ENCODE assay signal across 8 cellular contexts in the genomic region with DNA sequence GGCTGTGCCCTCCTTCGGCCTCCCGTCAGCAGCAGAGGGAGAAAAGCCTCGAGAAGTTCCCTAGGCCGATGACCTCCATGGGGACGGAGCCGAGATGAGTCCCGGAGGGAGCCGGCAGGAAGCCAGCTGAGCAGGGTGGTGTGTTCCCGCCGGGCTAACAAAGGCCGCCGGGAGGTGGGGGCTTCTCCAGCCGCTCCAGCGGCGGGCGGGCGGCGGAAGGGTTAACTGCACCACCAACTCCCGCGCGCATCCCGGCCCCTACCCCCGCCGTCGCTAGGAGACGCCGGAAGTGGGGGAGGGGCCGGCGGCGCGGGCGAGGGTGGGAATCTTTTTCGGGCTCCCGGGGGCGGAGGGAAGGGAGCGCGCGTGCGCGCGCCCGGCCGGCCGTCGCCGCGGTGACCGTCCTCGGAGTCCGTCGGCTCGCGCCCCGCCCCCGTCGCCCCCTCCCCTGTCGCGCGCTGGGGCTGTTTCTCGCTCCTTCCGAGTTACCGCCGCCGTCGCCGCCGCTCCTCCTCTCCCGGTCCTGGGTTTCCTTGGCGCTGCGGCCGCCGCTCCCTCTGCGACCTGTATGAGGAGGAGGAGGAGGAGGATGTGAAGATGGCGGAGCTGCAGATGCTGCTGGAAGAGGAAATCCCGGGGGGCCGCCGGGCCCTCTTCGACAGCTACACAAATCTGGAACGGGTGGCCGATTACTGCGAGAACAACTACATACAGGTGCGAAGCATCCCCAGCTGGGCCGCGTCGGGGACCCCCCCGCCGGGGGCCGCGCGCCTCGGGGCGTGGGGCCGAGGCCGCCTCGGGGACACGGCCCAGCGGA.
A peak's percentile ranks its signal among the peaks of the same experiment; 100 is the strongest.
DNase-seq lines count a peak whose midpoint lies in the region; ATAC-seq and TF ChIP-seq lines count a peak whose summit lies in the region.

A gene (plus strand): TSS at position 477 of the 817 bp plus-strand sequence. CDS start 121 bp downstream, at position 598.

- TF ChIP-seq CTCF in 22Rv1 (IDR thresholded peaks at IDR 0.05): no peak

- peak; percentile 37 for ATAC-seq in GM18519 (IDR thresholded peaks at IDR 0.05; ENCODE audit: low FRiP score, unreplicated experiment)
- peak; percentile 54 for ATAC-seq in HG03064 (IDR thresholded peaks at IDR 0.05; ENCODE audit: low read depth, unreplicated experiment)

- H3K27ac ChIP-seq in 22Rv1: peak within 1 kb of the TSS; percentile 88

- DNase-seq in NCI-H2196 treated with DMSO at 0.1 percent for 48 hours (lab: John Stamatoyannopoulos, UW; ENCODE audit: unreplicated experiment): peak; percentile 79
- DNase-seq in activated CD4-positive, CD25-positive, alpha-beta regulatory T cell treated with anti-CD3 and anti-CD28 coated beads, Interleukin-2, amount 50 U/mL, for 16 hours (ENCODE audit: low read depth, low spot score): peak; percentile 9
- peak; percentile 82 for DNase-seq in cerebellar cortex (ENCODE audit: low spot score)
- peak; percentile 97 for DNase-seq in islet precursor cell
- DNase-seq in stimulated activated CD4-positive, alpha-beta T cell treated with anti-CD3 and anti-CD28 coated beads, Interleukin-12 subunit alpha, Interleukin-12 subunit beta, amount 100 ng/mL, for 4 hours: peak; percentile 69

Comparison
In these comparisons a context has a peak if more than half of its experiments do, and no peak if none do; other contexts are left out.
1. Peak in every context shown above with its lines: DNase-seq, ATAC-seq and H3K27ac ChIP-seq.
2. DNase-seq: peak in every context shown above with its lines; median percentile 97 in islet precursor cell; 82 in cerebellar cortex; 79 in NCI-H2196 treated with DMSO at 0.1 percent for 48 hours; 69 in stimulated activated CD4-positive, alpha-beta T cell treated with anti-CD3 and anti-CD28 coated beads, Interleukin-12 subunit alpha, Interleukin-12 subunit beta, amount 100 ng/mL, for 4 hours; 9 in activated CD4-positive, CD25-positive, alpha-beta regulatory T cell treated with anti-CD3 and anti-CD28 coated beads, Interleukin-2, amount 50 U/mL, for 16 hours.